ENCODE assay signal across 19 cellular contexts in the genomic region with DNA sequence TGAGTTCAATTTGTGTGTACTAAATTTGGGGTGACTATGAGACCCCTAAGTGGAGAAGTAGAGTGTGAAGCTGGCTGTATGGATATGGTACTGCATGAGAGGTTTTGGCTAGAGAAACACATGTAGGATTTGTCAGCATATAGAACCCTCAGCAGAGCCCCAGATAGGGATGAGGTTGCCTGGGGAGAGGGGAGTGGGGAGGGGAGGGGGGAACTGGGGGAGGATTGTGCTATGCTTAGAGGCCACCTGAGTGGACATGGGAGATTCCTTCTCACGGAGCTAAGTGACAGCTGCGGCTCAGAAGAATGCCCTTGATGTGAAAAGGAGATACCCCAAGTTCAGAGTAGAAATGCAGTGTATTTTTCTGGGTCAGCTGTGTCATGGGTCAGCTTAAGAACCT.
"Had no signal": no experiment of that assay in that cellular context is flagged by ENCODE, and none has a peak within 500 bp of the region (broad histone marks: within the 10 kb centered on the region; RNA-seq: fewer than 3 reads in every experiment).

No MANE protein-coding gene starts in this region.

- H3K4me3 ChIP-seq: hepatocyte, left ventricle myocardium inferior, lower lobe of right lung, psoas muscle, right lobe of liver, spleen, testis, tibial nerve had no signal

- DNase-seq: effector memory CD8-positive, alpha-beta T cell; foreskin keratinocyte; head of caudate nucleus; left ventricle myocardium inferior; lower lobe of right lung; mesenchymal stem cell; naive B cell; psoas muscle; retina; right lobe of liver; spleen; stimulated activated CD4-positive, alpha-beta T cell treated with anti-CD3 and anti-CD28 coated beads, Interleukin-2, amount 100 ng/mL, for 24 hours; stimulated activated CD4-positive, alpha-beta T cell treated with anti-CD3 and anti-CD28 coated beads, Interleukin-4, amount 100 ng/mL, for 4 hours; stimulated activated naive B cell treated with anti-CD40 and anti-IgM and Interleukin-4, amounts not matched to agents 10 μg/mL and 1 μg/mL and 100 μg/mL, for 72 hours; stimulated activated naive CD8-positive, alpha-beta T cell treated with anti-CD3 and anti-CD28 coated beads, Interleukin-15, amount 100 ng/mL, for 72 hours; testis had no signal

- H2AFZ ChIP-seq: hepatocyte, parathyroid adenoma had no signal

- H3K27me3 ChIP-seq: foreskin keratinocyte, hepatocyte, right lobe of liver, spleen, testis, tibial nerve had no signal

- ATAC-seq: effector memory CD8-positive, alpha-beta T cell; foreskin keratinocyte; lower lobe of right lung; psoas muscle; stimulated activated naive B cell treated with anti-CD40 and anti-IgM and Interleukin-4, amounts not matched to agents 10 μg/mL and 1 μg/mL and 100 μg/mL, for 72 hours; stimulated activated naive CD8-positive, alpha-beta T cell treated with anti-CD3 and anti-CD28 coated beads, Interleukin-15, amount 100 ng/mL, for 72 hours had no signal

- H3K4me2 ChIP-seq: hepatocyte had no signal

- H3K9me3 ChIP-seq: left ventricle myocardium inferior, lower lobe of right lung, psoas muscle, right lobe of liver, spleen, testis, tibial nerve had no signal

- H3K27ac ChIP-seq: foreskin keratinocyte, hepatocyte, left ventricle myocardium inferior, lower lobe of right lung, parathyroid adenoma, psoas muscle, right lobe of liver, spleen, testis, tibial nerve had no signal

- H3K9ac ChIP-seq: parathyroid adenoma had no signal
